In the genomic region with DNA sequence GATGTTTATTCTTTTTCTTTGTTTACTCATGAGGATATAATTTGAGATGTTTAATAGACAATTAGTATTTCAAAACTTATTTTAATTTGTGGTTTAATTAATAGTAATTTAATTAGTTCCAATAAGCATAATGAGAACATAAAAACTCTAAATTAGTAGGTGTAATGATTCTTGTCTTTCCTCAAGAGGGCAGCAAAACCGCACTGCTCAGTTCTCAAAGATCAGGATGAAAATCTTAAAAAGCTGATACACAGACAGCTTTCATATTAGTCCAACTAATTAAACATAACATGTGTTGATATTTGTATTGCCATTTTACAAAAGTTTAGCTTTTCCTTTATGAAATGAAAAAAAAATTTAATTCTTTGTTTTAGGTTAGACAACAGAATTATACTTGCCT, we compare ENCODE assay signal across 7 cellular contexts.
DNase-seq lines count a peak whose midpoint lies in the region; ATAC-seq lines count a peak whose summit lies in the region.

No MANE protein-coding gene starts in this region.

- DNase-seq in H4 (ENCODE audit: low spot score) (peak; percentile 28), NCI-H524 (lab: John Stamatoyannopoulos, UW) (peak; percentile 44 to 73), dermis microvascular lymphatic vessel endothelial cell (ENCODE audit: low read depth in 2 of 2) (peak; percentile 26 to 60), putamen (ENCODE audit: low spot score) (peak; percentile 34)
- no peak for DNase-seq in activated CD4-positive, alpha-beta T cell treated with anti-CD3 and anti-CD28 coated beads, Interleukin-2, amount 50 U/mL, for 4 hours

- no peak for ATAC-seq in GM21723 (IDR thresholded peaks at IDR 0.05; ENCODE audit: unreplicated experiment)
- ATAC-seq in GM19452 (IDR thresholded peaks at IDR 0.05; ENCODE audit: unreplicated experiment): no peak

Comparison
In these comparisons a context has a peak if more than half of its experiments do, and no peak if none do; other contexts are left out.
1. DNase-seq: peak in H4 (single experiment), NCI-H524 (2 of 2), dermis microvascular lymphatic vessel endothelial cell (2 of 2) and putamen (single experiment); none in activated CD4-positive, alpha-beta T cell treated with anti-CD3 and anti-CD28 coated beads, Interleukin-2, amount 50 U/mL, for 4 hours (0 of 2).